36 cellular contexts compared by ENCODE assay signal in the genomic region with DNA sequence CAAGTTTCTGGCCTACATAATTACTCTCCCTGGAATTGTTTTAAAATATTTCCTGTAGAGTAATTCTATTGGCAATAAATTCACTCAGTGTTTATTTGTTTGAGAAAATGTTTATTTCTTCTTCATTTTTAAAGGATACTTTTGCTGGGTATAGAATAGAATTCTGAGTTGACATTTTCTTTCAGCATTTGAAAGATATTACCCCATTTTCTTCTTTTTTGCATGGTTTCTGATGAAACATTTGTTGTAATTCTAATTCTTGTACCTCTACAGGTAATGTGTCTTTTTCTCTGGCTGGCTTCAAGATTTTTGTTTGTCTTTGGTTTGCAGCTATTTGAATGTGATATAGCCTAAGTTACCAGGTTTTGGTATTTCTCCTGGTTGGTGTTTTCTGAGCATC.
"Had no signal": no experiment of that assay in that cellular context is flagged by ENCODE, and none has a peak within 500 bp of the region (broad histone marks: within the 10 kb centered on the region; RNA-seq: fewer than 3 reads in every experiment).

No MANE protein-coding gene starts in this region.

- H3K27me3 ChIP-seq: MG63 had no signal

- H3K4me3 ChIP-seq: MG63 had no signal

- DNase-seq: Karpas-422, Kasumi-1, MG63, MM.1S, MV-4-11, NCI-H1048, NCI-H1092, NCI-H1092 treated with DMSO at 0.1 percent for 48 hours, NCI-H1105, NCI-H1105 treated with DMSO at 0.1 percent for 48 hours, NCI-H1417, NCI-H1417 treated with DMSO at 0.1 percent for 48 hours, NCI-H1436, NCI-H1436 treated with DMSO at 0.1 percent for 48 hours, NCI-H146, NCI-H1694, NCI-H1694 treated with DMSO at 0.1 percent for 48 hours, NCI-H187, NCI-H187 treated with DMSO at 0.1 percent for 48 hours, NCI-H1930, NCI-H2029, NCI-H2029 treated with DMSO at 0.1 percent for 48 hours, NCI-H2081, NCI-H2081 treated with DMSO at 0.1 percent for 48 hours, NCI-H2107, NCI-H2171, NCI-H2171 treated with DMSO at 0.1 percent for 48 hours, NCI-H2227 treated with DMSO at 0.1 percent for 48 hours, NCI-H226, NCI-H345, NCI-H446, NCI-H446 treated with DMSO at 0.1 percent for 48 hours, NCI-H510A, NCI-H510A treated with DMSO at 0.1 percent for 48 hours, NCI-H524, NCI-H524 treated with DMSO at 0.1 percent for 48 hours had no signal

- H3K36me3 ChIP-seq: MG63 had no signal
